11 cellular contexts compared by ENCODE assay signal in the genomic region with DNA sequence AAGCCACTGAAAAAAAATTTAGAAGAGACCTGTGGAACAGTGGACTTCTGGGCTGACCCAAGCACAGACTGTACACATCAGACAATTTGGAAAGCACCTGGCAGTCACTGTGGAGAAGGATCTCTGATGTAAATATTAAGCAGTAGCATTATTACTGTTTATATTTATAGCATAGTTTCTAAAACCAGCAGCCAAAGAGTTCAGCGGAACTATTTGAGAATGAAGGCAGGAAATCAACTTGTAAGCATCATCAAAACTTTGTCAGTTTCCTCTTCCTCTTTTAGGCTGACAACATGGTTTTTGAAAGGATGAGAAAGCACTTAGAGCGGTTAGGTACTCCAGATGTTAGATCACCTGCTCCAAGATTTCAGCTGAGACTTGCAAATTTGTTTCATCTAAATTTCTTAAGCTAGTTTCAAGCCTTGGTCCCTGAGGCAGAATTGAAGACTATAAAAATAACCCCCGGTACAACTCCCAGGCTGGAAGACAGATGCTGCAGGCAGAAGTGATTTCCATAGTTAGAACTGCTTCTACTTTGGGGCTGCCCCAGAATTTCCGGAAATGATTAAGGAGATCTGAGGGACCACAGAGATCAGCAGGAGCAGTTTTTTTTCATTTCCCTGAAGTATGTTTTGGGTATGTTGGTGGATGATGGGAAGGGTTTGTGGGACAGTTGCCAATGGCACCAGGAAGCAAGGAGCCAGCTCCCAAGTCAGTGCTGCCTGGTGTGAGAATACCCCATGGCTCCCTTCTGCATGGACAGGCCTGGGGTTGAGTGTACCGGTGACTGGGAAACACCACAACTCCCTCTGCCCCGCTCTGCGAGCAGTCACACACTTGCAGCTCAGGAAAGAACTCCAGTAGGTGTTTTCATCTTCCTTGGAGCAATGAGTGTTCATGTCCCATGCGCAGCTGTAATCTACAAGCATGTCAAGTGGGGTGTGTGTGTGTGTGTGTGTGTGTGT.
A peak's percentile ranks its signal among the peaks of the same experiment; 100 is the strongest.
DNase-seq lines count a peak whose midpoint lies in the region; ATAC-seq, FAIRE-seq and TF ChIP-seq lines count a peak whose summit lies in the region.
"Had no signal": no experiment of that assay in that cellular context is flagged by ENCODE, and none has a peak within 500 bp of the region (broad histone marks: within the 10 kb centered on the region; RNA-seq: fewer than 3 reads in every experiment).

No MANE protein-coding gene starts in this region.

- no peaks in the 10 kb centered on the region for H4K20me1 ChIP-seq in DOHH2 (ENCODE audit: control insufficient read depth, insufficient read depth, low read depth, low read length)

- peak overlapping the region; percentile 56 for H3K4me3 ChIP-seq in DOHH2 (ENCODE audit: low read length)
- H3K4me3 ChIP-seq in dorsolateral prefrontal cortex = no peak overlapping the region

- peaks cover 5% of the 10 kb centered on the region for H3F3A ChIP-seq in DOHH2 (ENCODE audit: control insufficient read depth, insufficient read depth)

- peak; percentile 65 for FAIRE-seq in GM19239 (lab: Jason Lieb, UNC)
- FAIRE-seq: astrocyte had no signal

- no peak overlapping the region for H3K27ac Mint-ChIP-seq in activated T-helper 17 cell treated with anti-CD3 and anti-CD28 coated beads, Interleukin-2, amount 50 U/mL, for 72 hours
- no peak overlapping the region for H3K27ac Mint-ChIP-seq in activated T-helper 1 cell treated with anti-CD3 and anti-CD28 coated beads, Interleukin-12 subunit alpha, Interleukin-12 subunit beta, Interleukin-2, Interleukin-4 antibody, amounts not matched to agents 30 ng/mL and 10 ng/mL and 1 ng/mL, durations not matched to agents 14 hours and 24 hours and 36 hours
- H3K27ac Mint-ChIP-seq: CD8-positive, alpha-beta T cell had no signal

- peak overlapping the region; percentile 72 for H3K4me2 ChIP-seq in DOHH2 (ENCODE audit: low read length)

- peaks cover 33% of the 10 kb centered on the region for H3K4me1 ChIP-seq in DOHH2 (ENCODE audit: control insufficient read depth, low read length)

- H3K27me3 Mint-ChIP-seq in activated T-helper 17 cell treated with anti-CD3 and anti-CD28 coated beads, Interleukin-2, amount 50 U/mL, for 72 hours = peaks cover 4% of the 10 kb centered on the region
- peaks cover 6% of the 10 kb centered on the region for H3K27me3 Mint-ChIP-seq in activated T-helper 1 cell treated with anti-CD3 and anti-CD28 coated beads, Interleukin-12 subunit alpha, Interleukin-12 subunit beta, Interleukin-2, Interleukin-4 antibody, amounts not matched to agents 30 ng/mL and 10 ng/mL and 1 ng/mL, durations not matched to agents 14 hours and 24 hours and 36 hours (ENCODE audit: insufficient read depth)

- no peaks in the 10 kb centered on the region for H3K36me3 ChIP-seq in DOHH2 (ENCODE audit: control insufficient read depth, low read length)

- H3K9me3 Mint-ChIP-seq in activated T-helper 17 cell treated with anti-CD3 and anti-CD28 coated beads, Interleukin-2, amount 50 U/mL, for 72 hours = no peaks in the 10 kb centered on the region
- H3K9me3 Mint-ChIP-seq in activated T-helper 1 cell treated with anti-CD3 and anti-CD28 coated beads, Interleukin-12 subunit alpha, Interleukin-12 subunit beta, Interleukin-2, Interleukin-4 antibody, amounts not matched to agents 30 ng/mL and 10 ng/mL and 1 ng/mL, durations not matched to agents 14 hours and 24 hours and 36 hours = no peaks in the 10 kb centered on the region
- H3K9me3 Mint-ChIP-seq: CD8-positive, alpha-beta T cell had no signal

- no peaks in the 10 kb centered on the region for H3K9me2 ChIP-seq in DOHH2 (replicated peaks; ENCODE audit: control insufficient read depth, low read length)

- no peak for DNase-seq in GM19239 (ENCODE audit: insufficient read length, low spot score)
- DNase-seq in epidermal melanocyte (ENCODE audit: insufficient read length, low spot score) = no peak
- DNase-seq in NCI-H524 (lab: John Stamatoyannopoulos, UW) = no peak
- DNase-seq in dorsolateral prefrontal cortex = no peak
- DNase-seq in activated T-helper 1 cell treated with anti-CD3 and anti-CD28 coated beads, Interleukin-12 subunit alpha, Interleukin-12 subunit beta, Interleukin-2, Interleukin-4 antibody, amounts not matched to agents 30 ng/mL and 10 ng/mL and 1 ng/mL, durations not matched to agents 14 hours and 24 hours and 36 hours (ENCODE audit: low spot score) = no peak
- DNase-seq: activated CD4-positive, alpha-beta T cell treated with anti-CD3 and anti-CD28 coated beads for 1 hour; CD8-positive, alpha-beta T cell had no signal

- peak; percentile 43 for ATAC-seq in HG03139 (IDR thresholded peaks at IDR 0.05; ENCODE audit: unreplicated experiment)
- peak; percentile 59 for ATAC-seq in activated T-helper 17 cell treated with anti-CD3 and anti-CD28 coated beads, Interleukin-2, amount 50 U/mL, for 72 hours (replicated peaks)
- ATAC-seq: CD8-positive, alpha-beta T cell had no signal

- H3K4me3 Mint-ChIP-seq in activated T-helper 17 cell treated with anti-CD3 and anti-CD28 coated beads, Interleukin-2, amount 50 U/mL, for 72 hours = no peak overlapping the region
- no peak overlapping the region for H3K4me3 Mint-ChIP-seq in activated T-helper 1 cell treated with anti-CD3 and anti-CD28 coated beads, Interleukin-12 subunit alpha, Interleukin-12 subunit beta, Interleukin-2, Interleukin-4 antibody, amounts not matched to agents 30 ng/mL and 10 ng/mL and 1 ng/mL, durations not matched to agents 14 hours and 24 hours and 36 hours
- H3K4me3 Mint-ChIP-seq: CD8-positive, alpha-beta T cell had no signal

- no peaks in the 10 kb centered on the region for H3K9me3 ChIP-seq in DOHH2 (ENCODE audit: control insufficient read depth, insufficient read depth, low read length)

- no peak for TF ChIP-seq CTCF in DOHH2 (IDR thresholded peaks at IDR 0.05; ENCODE audit: low read depth, low read length, poor library complexity, severe bottlenecking)
- no peak for TF ChIP-seq CTCF in dorsolateral prefrontal cortex (IDR thresholded peaks at IDR 0.05 in 54 of 56, conservative IDR thresholded peaks at IDR 0.05 in 2 of 56; ENCODE audit: low read depth in 1 of 56, partially characterized antibody in 56 of 56)

- no peaks in the 10 kb centered on the region for H3K27me3 ChIP-seq in DOHH2 (ENCODE audit: control insufficient read depth, low read length)
- H3K27me3 ChIP-seq in dorsolateral prefrontal cortex = no peaks in the 10 kb centered on the region

- H3K36me3 Mint-ChIP-seq in activated T-helper 17 cell treated with anti-CD3 and anti-CD28 coated beads, Interleukin-2, amount 50 U/mL, for 72 hours (ENCODE audit: low read depth) = no peaks in the 10 kb centered on the region
- H3K36me3 Mint-ChIP-seq in activated T-helper 1 cell treated with anti-CD3 and anti-CD28 coated beads, Interleukin-12 subunit alpha, Interleukin-12 subunit beta, Interleukin-2, Interleukin-4 antibody, amounts not matched to agents 30 ng/mL and 10 ng/mL and 1 ng/mL, durations not matched to agents 14 hours and 24 hours and 36 hours (ENCODE audit: low read depth) = no peaks in the 10 kb centered on the region
- H3K36me3 Mint-ChIP-seq: CD8-positive, alpha-beta T cell had no signal

- intact Hi-C loops in dorsolateral prefrontal cortex (cut with DNase I) = no loop called here
- intact Hi-C loops in activated T-helper 1 cell treated with anti-CD3 and anti-CD28 coated beads, Interleukin-12 subunit alpha, Interleukin-12 subunit beta, Interleukin-2, Interleukin-4 antibody, amounts not matched to agents 30 ng/mL and 10 ng/mL and 1 ng/mL, durations not matched to agents 14 hours and 24 hours and 36 hours (cut with micrococcal nuclease) = no loop called here

- H3K27ac ChIP-seq in DOHH2 (ENCODE audit: low read depth, low read length) (peak overlapping the region; percentile 88), dorsolateral prefrontal cortex (peak overlapping the region in 5 of 59 donors; percentile 1 to 43 (median 5))

- no peaks in the 10 kb centered on the region for H3K79me2 ChIP-seq in DOHH2 (ENCODE audit: control insufficient read depth, low read length)

- no peaks in the 10 kb centered on the region for H3K4me1 Mint-ChIP-seq in activated T-helper 17 cell treated with anti-CD3 and anti-CD28 coated beads, Interleukin-2, amount 50 U/mL, for 72 hours
- H3K4me1 Mint-ChIP-seq in activated T-helper 1 cell treated with anti-CD3 and anti-CD28 coated beads, Interleukin-12 subunit alpha, Interleukin-12 subunit beta, Interleukin-2, Interleukin-4 antibody, amounts not matched to agents 30 ng/mL and 10 ng/mL and 1 ng/mL, durations not matched to agents 14 hours and 24 hours and 36 hours (ENCODE audit: low read depth) = peaks cover 6% of the 10 kb centered on the region
